ENCODE assay signal across 1 cellular context in genomic region chr15:65059369-65059750, GRCh38.
TF ChIP-seq lines count a peak whose summit lies in the region.

No MANE protein-coding gene starts in this region.

TF ChIP-seq in SK-N-SH treated with all-trans-retinoic acid at 6 μM for 48 hours, 23 proteins besides CTCF, POLR2A, EP300 and RAD21 (continued from another document):
- TF ChIP-seq POU6F1 (CRISPR knock-in tag; IDR thresholded peaks at IDR 0.05; ENCODE audit: borderline replicate concordance, low read depth) (no peak), PATZ1 (CRISPR knock-in tag; IDR thresholded peaks at IDR 0.05; ENCODE audit: borderline replicate concordance) (no peak), PPARA (CRISPR knock-in tag; IDR thresholded peaks at IDR 0.05; ENCODE audit: borderline replicate concordance) (no peak), TOX (CRISPR knock-in tag; IDR thresholded peaks at IDR 0.05; ENCODE audit: borderline replicate concordance) (no peak), OSR1 (CRISPR knock-in tag; IDR thresholded peaks at IDR 0.05) (no peak), ZFP3 (CRISPR knock-in tag; IDR thresholded peaks at IDR 0.05) (no peak), ZNF8 (CRISPR knock-in tag; IDR thresholded peaks at IDR 0.05) (no peak), TSHZ2 (CRISPR knock-in tag; IDR thresholded peaks at IDR 0.05) (no peak), GLIS3 (CRISPR knock-in tag; IDR thresholded peaks at IDR 0.05) (no peak), CSRNP3 (CRISPR knock-in tag; IDR thresholded peaks at IDR 0.05) (no peak), CREB5 (CRISPR knock-in tag; IDR thresholded peaks at IDR 0.05; ENCODE audit: low read depth) (no peak), ZFP30 (CRISPR knock-in tag; IDR thresholded peaks at IDR 0.05) (no peak), RARB (CRISPR knock-in tag; IDR thresholded peaks at IDR 0.05) (no peak)
TF ChIP-seq in SK-N-SH treated with all-trans-retinoic acid at 6 μM for 48 hours: peak in this region for 0.
